In genomic region chr2:230957756-230958391, GRCh38 we compare ENCODE assay signal across 9 cellular contexts. TPM values are rescaled to one million over a fixed set of nuclear protein-coding genes. Genes with fewer than 3 reads are reported as not detected.
DNase-seq lines count a peak whose midpoint lies in the region; ATAC-seq and TF ChIP-seq lines count a peak whose summit lies in the region.
"Had no signal": no experiment of that assay in that cellular context is flagged by ENCODE, and none has a peak within 500 bp of the region (broad histone marks: within the 10 kb centered on the region; RNA-seq: fewer than 3 reads in every experiment).

No MANE protein-coding gene starts in this region.

- in situ Hi-C loops in astrocyte of the spinal cord (cut with HindIII; ENCODE audit: low sequenced_read_pairs) = no loop called here

- H3K4me1 ChIP-seq in heart left ventricle (peaks cover 0 to 18% (median 7%) of the 10 kb centered on the region in 12 donors), lower lobe of right lung (peaks cover 11% of the 10 kb centered on the region), upper lobe of left lung (peaks cover 0 to 9% (median 7%) of the 10 kb centered on the region in 4 donors)

- ATAC-seq in heart left ventricle (no peak), lower lobe of right lung (no peak), upper lobe of left lung (ENCODE audit: low FRiP score in 2 of 2) (no peak), GM18498 (IDR thresholded peaks at IDR 0.05; ENCODE audit: unreplicated experiment) (no peak), GM18858 (IDR thresholded peaks at IDR 0.05; ENCODE audit: unreplicated experiment) (no peak)

- no peak for TF ChIP-seq CTCF in heart left ventricle (IDR thresholded peaks at IDR 0.05)
- TF ChIP-seq CTCF in astrocyte of the spinal cord (IDR thresholded peaks at IDR 0.05; ENCODE audit: low read depth, low read length) = no peak
- TF ChIP-seq CTCF in lower lobe of right lung (IDR thresholded peaks at IDR 0.05) = no peak
- no peak for TF ChIP-seq CTCF in upper lobe of left lung (IDR thresholded peaks at IDR 0.05)

- TF ChIP-seq POLR2A in heart left ventricle (IDR thresholded peaks at IDR 0.05) (no peak), upper lobe of left lung (IDR thresholded peaks at IDR 0.05) (no peak)

- H3K36me3 ChIP-seq in heart left ventricle (no peaks in the 10 kb centered on the region), lower lobe of right lung (no peaks in the 10 kb centered on the region), upper lobe of left lung (no peaks in the 10 kb centered on the region)

- H3K9me3 ChIP-seq in heart left ventricle (peaks cover 0 to 3% (median 0%) of the 10 kb centered on the region in 12 donors), lower lobe of right lung (no peaks in the 10 kb centered on the region), upper lobe of left lung (no peaks in the 10 kb centered on the region)

- H3K27me3 ChIP-seq in heart left ventricle = peaks cover 6 to 58% (median 23%) of the 10 kb centered on the region in 9 donors
- H3K27me3 ChIP-seq in lower lobe of right lung (ENCODE audit: low read depth) = peaks cover 22% of the 10 kb centered on the region
- H3K27me3 ChIP-seq in upper lobe of left lung = no peaks in the 10 kb centered on the region

- no peak for TF ChIP-seq EP300 in upper lobe of left lung (IDR thresholded peaks at IDR 0.05)

- DNase-seq in heart left ventricle (no peak), cardiac septum (ENCODE audit: low spot score) (no peak), astrocyte of the spinal cord (ENCODE audit: low read depth, low spot score) (no peak), lower lobe of right lung (no peak), upper lobe of left lung (no peak), NOMO-1 treated with DMSO at 0.1 percent for 48 hours (lab: John Stamatoyannopoulos, UW; ENCODE audit: unreplicated experiment) (no peak)
- DNase-seq: cortex of kidney had no signal

- H3K4me3 ChIP-seq in heart left ventricle (peak overlapping the region in 10 of 12 donors; percentile 21 to 56 (median 38)), astrocyte of the spinal cord (ENCODE audit: low read depth, low read length) (peak overlapping the region; percentile 46), lower lobe of right lung (peak overlapping the region; percentile 43), upper lobe of left lung (peak overlapping the region in 3 of 4 donors; percentile 12 to 43 (median 32))

- intact Hi-C loops in heart left ventricle (cut with DNase I) = no loop called here
- intact Hi-C loops in cardiac septum (cut with DNase I) = no loop called here
- intact Hi-C loops in lower lobe of right lung (cut with DNase I) = no loop called here

- H3K27ac ChIP-seq in heart left ventricle (no peak overlapping the region), lower lobe of right lung (no peak overlapping the region), upper lobe of left lung (no peak overlapping the region)

RNA-seq across cellular contexts. Expression of gene GPR55, which starts 32.8 kb away (rescaled TPM):
- total RNA-seq in heart left ventricle (under 1 TPM in 4 of 9 donors, not detected in 5; 0.08 to 0.36 (median 0.20) TPM), cardiac septum (not detected), lower lobe of right lung (0.74 TPM), upper lobe of left lung (under 1 TPM in 4 of 6 donors, not detected in 2; 0.15 to 0.84 (median 0.52) TPM)
- under 1 TPM in 1 of 2 donors, not detected in 1; 0.03 TPM for polyA plus RNA-seq in heart left ventricle

RNA-seq across cellular contexts. Expression of gene SPATA3, which starts 38.0 kb away (rescaled TPM):
- not detected for total RNA-seq in heart left ventricle
- polyA plus RNA-seq in heart left ventricle = not detected
- total RNA-seq in cardiac septum = not detected
- total RNA-seq in lower lobe of right lung = not detected
- not detected for total RNA-seq in upper lobe of left lung
